In genomic region chr6:46116289-46116688, GRCh38 we compare ENCODE assay signal across 25 cellular contexts. TPM values are rescaled to one million over a fixed set of nuclear protein-coding genes. Genes with fewer than 3 reads are reported as not detected.
DNase-seq lines count a peak whose midpoint lies in the region; ATAC-seq, FAIRE-seq and TF ChIP-seq lines count a peak whose summit lies in the region.
"Had no signal": no experiment of that assay in that cellular context is flagged by ENCODE, and none has a peak within 500 bp of the region (broad histone marks: within the 10 kb centered on the region; RNA-seq: fewer than 3 reads in every experiment).

No MANE protein-coding gene starts in this region.

- H3K4me1 ChIP-seq in OCI-LY3 (ENCODE audit: low read length) = peaks cover 10% of the 10 kb centered on the region
- no peaks in the 10 kb centered on the region for H3K4me1 ChIP-seq in right atrium auricular region
- H3K4me1 ChIP-seq: BLaER1 treated with 17β-estradiol and CSF1 and Interleukin-3, amounts not matched to agents 10 nM and 100 nM had no signal

- peaks cover 27% of the 10 kb centered on the region for H3K36me3 Mint-ChIP-seq in memory B cell

- H3K27ac ChIP-seq in OCI-LY3 (ENCODE audit: low read length) (no peak overlapping the region), right atrium auricular region (no peak overlapping the region)
- H3K27ac ChIP-seq: BLaER1 treated with 17β-estradiol and CSF1 and Interleukin-3, amounts not matched to agents 10 nM and 100 nM; PC-9; RWPE1 had no signal

- no peaks in the 10 kb centered on the region for H3K27me3 Mint-ChIP-seq in memory B cell
- H3K27me3 Mint-ChIP-seq: IgD-negative memory B cell, T-cell had no signal

- H2AFZ ChIP-seq in OCI-LY3 (ENCODE audit: low read depth, low read length) = no peak overlapping the region
- H2AFZ ChIP-seq: PC-9 had no signal

- peak; percentile 36 for FAIRE-seq in GM18507 (lab: Jason Lieb, UNC)
- FAIRE-seq in GM19239 (lab: Jason Lieb, UNC) = peak; percentile 11

- TF ChIP-seq CTCF in OCI-LY3 (IDR thresholded peaks at IDR 0.05; ENCODE audit: low read depth, low read length) (no peak), right atrium auricular region (IDR thresholded peaks at IDR 0.05) (no peak), GM13977 (IDR thresholded peaks at IDR 0.05; ENCODE audit: extremely low read depth, insufficient read depth, missing control alignments) (no peak)

- no peaks in the 10 kb centered on the region for H3K79me2 ChIP-seq in OCI-LY3 (ENCODE audit: low read length)

- no peaks in the 10 kb centered on the region for H4K20me1 ChIP-seq in OCI-LY3 (ENCODE audit: insufficient read depth, low read length)
- H4K20me1 ChIP-seq: BLaER1 treated with 17β-estradiol and CSF1 and Interleukin-3, amounts not matched to agents 10 nM and 100 nM had no signal

- peak overlapping the region; percentile 1; the same call in 1 of the 2 replicates for H3K4me2 ChIP-seq in OCI-LY3 (ENCODE audit: low read length)
- H3K4me2 ChIP-seq: BLaER1 treated with 17β-estradiol and CSF1 and Interleukin-3, amounts not matched to agents 10 nM and 100 nM; PC-9 had no signal

- no peak overlapping the region for H3K4me3 Mint-ChIP-seq in memory B cell
- H3K4me3 Mint-ChIP-seq: CD8-positive, alpha-beta T cell; H9; IgD-negative memory B cell; T-cell had no signal

- H3K27ac Mint-ChIP-seq in memory B cell = no peak overlapping the region
- H3K27ac Mint-ChIP-seq: CD8-positive, alpha-beta T cell; IgD-negative memory B cell; T-cell had no signal

- ATAC-seq in memory B cell (ENCODE audit: low read depth) = peak; percentile 63
- ATAC-seq: CD8-positive, alpha-beta T cell; SK-N-SH treated with all-trans-retinoic acid at 6 μM for 48 hours; T-cell had no signal

- H3K9me3 ChIP-seq in OCI-LY3 (ENCODE audit: insufficient read depth, low read length) = no peaks in the 10 kb centered on the region
- no peaks in the 10 kb centered on the region for H3K9me3 ChIP-seq in right atrium auricular region

- H3K4me3 ChIP-seq in OCI-LY3 (ENCODE audit: low read length) (no peak overlapping the region), right atrium auricular region (no peak overlapping the region)
- H3K4me3 ChIP-seq: BLaER1 treated with 17β-estradiol and CSF1 and Interleukin-3, amounts not matched to agents 10 nM and 100 nM; PC-9 had no signal

- peaks cover 17% of the 10 kb centered on the region for H3K4me1 Mint-ChIP-seq in memory B cell

- H3K36me3 ChIP-seq in OCI-LY3 (replicated peaks; ENCODE audit: low read depth, low read length) (no peaks in the 10 kb centered on the region), right atrium auricular region (no peaks in the 10 kb centered on the region)
- H3K36me3 ChIP-seq: BLaER1 treated with 17β-estradiol and CSF1 and Interleukin-3, amounts not matched to agents 10 nM and 100 nM had no signal

- H3K27me3 ChIP-seq in OCI-LY3 (ENCODE audit: low read depth, low read length) (no peaks in the 10 kb centered on the region), right atrium auricular region (no peaks in the 10 kb centered on the region)
- H3K27me3 ChIP-seq: BLaER1 treated with 17β-estradiol and CSF1 and Interleukin-3, amounts not matched to agents 10 nM and 100 nM had no signal

- no peak overlapping the region for H3K9ac ChIP-seq in OCI-LY3 (ENCODE audit: low read length)
- H3K9ac ChIP-seq: BLaER1 treated with 17β-estradiol and CSF1 and Interleukin-3, amounts not matched to agents 10 nM and 100 nM had no signal

- no peak for DNase-seq in GM18507 (ENCODE audit: extremely low spot score, insufficient read length, low read depth)
- DNase-seq in GM19239 (ENCODE audit: insufficient read length, low spot score) = no peak
- DNase-seq in memory B cell (ENCODE audit: low spot score in 2 of 2) = no peak
- no peak for DNase-seq in Kasumi-1 (lab: John Stamatoyannopoulos, UW)
- no peak for DNase-seq in NCI-H2029 (lab: John Stamatoyannopoulos, UW)
- DNase-seq in right atrium auricular region (ENCODE audit: low spot score) = no peak
- DNase-seq in GM13977 (ENCODE audit: low spot score) = no peak
- DNase-seq: CD8-positive, alpha-beta T cell; DMS53; EL; H9; MM.1S; NCI-H1105; NCI-H2081 treated with DMSO at 0.1 percent for 48 hours; NCI-H510A; NCI-H774; PC-9; SIG-M5; T-cell had no signal

- no peaks in the 10 kb centered on the region for H3K9me3 Mint-ChIP-seq in memory B cell

- in situ Hi-C loops in GM13977 (cut with MboI; ENCODE audit: low pct_unique_long_range_greater_than_20kb, low sequenced_read_pairs, unreplicated experiment) = no loop called here

RNA-seq across cellular contexts. Expression of gene ENPP4, which starts 13.5 kb away (rescaled TPM):
- total RNA-seq in right atrium auricular region = 10 to 100 TPM; 24.5 to 36.0 TPM

RNA-seq across cellular contexts. Expression of gene ENPP5, which starts 54.5 kb away (rescaled TPM):
- 10 to 100 TPM in 1 of 2 donors, 1 to 10 TPM in 1; 6.2 to 17.7 TPM for total RNA-seq in right atrium auricular region
- total RNA-seq: A673 had no signal
